In genomic region chr9:95991326-95991725, GRCh38 we compare ENCODE assay signal across 15 cellular contexts.
DNase-seq lines count a peak whose midpoint lies in the region; ATAC-seq, FAIRE-seq and TF ChIP-seq lines count a peak whose summit lies in the region.
"Had no signal": no experiment of that assay in that cellular context is flagged by ENCODE, and none has a peak within 500 bp of the region (broad histone marks: within the 10 kb centered on the region; RNA-seq: fewer than 3 reads in every experiment).

No MANE protein-coding gene starts in this region.

- peak; percentile 12 for FAIRE-seq in GM18507 (lab: Jason Lieb, UNC)
- FAIRE-seq: H1 had no signal

- intact Hi-C loops in body of pancreas (cut with DNase I) (no loop called here), left lung (cut with DNase I) (no loop called here)

- WGBS in body of pancreas, 2 donors = 85 to 95% methylated on average over 1 of the region's 1 CpG

- H3K9me3 ChIP-seq in body of pancreas (no peaks in the 10 kb centered on the region), left lung (no peaks in the 10 kb centered on the region), Karpas-422 (ENCODE audit: low read length) (no peaks in the 10 kb centered on the region)

- H3K79me2 ChIP-seq in Karpas-422 (ENCODE audit: low read length) = no peaks in the 10 kb centered on the region

- TF ChIP-seq POLR2A in body of pancreas (IDR thresholded peaks at IDR 0.05) = no peak

- DNase-seq in GM18507 (ENCODE audit: extremely low spot score, insufficient read length, low read depth) = no peak
- peak; percentile 15 for DNase-seq in M059J (ENCODE audit: low read depth)
- DNase-seq in pons (ENCODE audit: low spot score) = peak; percentile 50
- no peak for DNase-seq in body of pancreas
- DNase-seq in left lung = no peak
- DNase-seq in Karpas-422 = no peak
- DNase-seq: CD8-positive, alpha-beta T cell; HFFc6; NCI-H2171 treated with DMSO at 0.1 percent for 48 hours; NCI-H524 treated with DMSO at 0.1 percent for 48 hours; Right ventricle myocardium superior had no signal

- no peaks in the 10 kb centered on the region for H3K27me3 ChIP-seq in body of pancreas
- H3K27me3 ChIP-seq in left lung = no peaks in the 10 kb centered on the region
- H3K27me3 ChIP-seq in Karpas-422 (ENCODE audit: low read length) = no peaks in the 10 kb centered on the region

- H3K27ac ChIP-seq in VCaP (peak overlapping the region; percentile 67), body of pancreas (no peak overlapping the region), left lung (no peak overlapping the region), Karpas-422 (ENCODE audit: low read length) (no peak overlapping the region)

- H3K4me1 ChIP-seq in body of pancreas = no peaks in the 10 kb centered on the region
- no peaks in the 10 kb centered on the region for H3K4me1 ChIP-seq in left lung
- peaks cover 7% of the 10 kb centered on the region for H3K4me1 ChIP-seq in Karpas-422 (ENCODE audit: low read length)

- H3K4me3 ChIP-seq in body of pancreas (no peak overlapping the region), left lung (no peak overlapping the region), Karpas-422 (ENCODE audit: low read length) (no peak overlapping the region)

- H3K9me2 ChIP-seq in Karpas-422 (replicated peaks; ENCODE audit: insufficient read depth, low read length) = no peaks in the 10 kb centered on the region

- H3K4me2 ChIP-seq in Karpas-422 (ENCODE audit: low read depth, low read length, poor library complexity, severe bottlenecking) = no peak overlapping the region

- H3K36me3 ChIP-seq in body of pancreas (replicated peaks in 1 of 2; ENCODE audit: insufficient read depth in 1 of 2, low read depth in 2 of 2) = no peaks in the 10 kb centered on the region
- H3K36me3 ChIP-seq in left lung = peaks cover 0 to 12% of the 10 kb centered on the region in 2 donors
- peaks cover 1% of the 10 kb centered on the region; the same call in 1 of the 2 replicates for H3K36me3 ChIP-seq in Karpas-422 (ENCODE audit: insufficient read depth, low read length)

- no peak overlapping the region for H3K9ac ChIP-seq in Karpas-422 (ENCODE audit: low read length)

- TF ChIP-seq CTCF in VCaP (conservative IDR thresholded peaks at IDR 0.05) (no peak), body of pancreas (IDR thresholded peaks at IDR 0.05) (no peak), left lung (IDR thresholded peaks at IDR 0.05) (no peak)

- H2AFZ ChIP-seq in Karpas-422 (ENCODE audit: low read length) = no peak overlapping the region

- no peaks in the 10 kb centered on the region for H4K20me1 ChIP-seq in Karpas-422 (ENCODE audit: insufficient read depth, low read depth, low read length)

- ATAC-seq in body of pancreas = no peak
- no peak for ATAC-seq in left lung
- ATAC-seq: CD8-positive, alpha-beta T cell; Panc1; SK-N-SH treated with all-trans-retinoic acid at 6 μM for 48 hours had no signal

Comparison
In these comparisons a context has a peak if more than half of its experiments do, and no peak if none do; other contexts are left out.
1. DNase-seq: peak in M059J (single experiment) and pons (single experiment); none in GM18507 (single experiment), body of pancreas (0 of 4), left lung (0 of 2) and Karpas-422 (single experiment).